In genomic region chr3:160224811-160225180, GRCh38 we compare ENCODE assay signal across 8 cellular contexts. TPM values are rescaled to one million over a fixed set of nuclear protein-coding genes. Genes with fewer than 3 reads are reported as not detected.
DNase-seq lines count a peak whose midpoint lies in the region; ATAC-seq and TF ChIP-seq lines count a peak whose summit lies in the region.

No MANE protein-coding gene starts in this region.

- H3K27me3 ChIP-seq in HUES6 (ENCODE audit: control insufficient read depth, insufficient read depth, low read length) (peaks cover 89% of the 10 kb centered on the region), colonic mucosa (peaks cover 17% of the 10 kb centered on the region)

- no peak for ATAC-seq in natural killer cell treated with Interleukin-12 subunit alpha and Interleukin-12 subunit beta and Interleukin-15 and Interleukin-18, amount 100 ng/mL, for 72 hours
- ATAC-seq in HG02970 (IDR thresholded peaks at IDR 0.05; ENCODE audit: low FRiP score, unreplicated experiment) (no peak), GM21529 (IDR thresholded peaks at IDR 0.05; ENCODE audit: unreplicated experiment) (no peak), HG02870 (IDR thresholded peaks at IDR 0.05; ENCODE audit: unreplicated experiment) (no peak)

- no peak for TF ChIP-seq CTCF in AG09309 (IDR thresholded peaks at IDR 0.05; ENCODE audit: control insufficient read depth, insufficient read depth, low read depth, low read length, missing control alignments)
- TF ChIP-seq CTCF in colonic mucosa (IDR thresholded peaks at IDR 0.05), result no peak

- H3K27me3 Mint-ChIP-seq in natural killer cell treated with Interleukin-12 subunit alpha and Interleukin-12 subunit beta and Interleukin-15 and Interleukin-18, amount 100 ng/mL, for 72 hours, result peaks cover 31 to 44% of the 10 kb centered on the region in 2 donors

- H3K4me3 ChIP-seq in AG09309 (ENCODE audit: control insufficient read depth, low read depth, low read length) (peak overlapping the region; percentile 45), HUES6 (ENCODE audit: low read depth, low read length) (peak overlapping the region; percentile 65), colonic mucosa (peak overlapping the region; percentile 64)

- H3K27ac Mint-ChIP-seq in natural killer cell treated with Interleukin-12 subunit alpha and Interleukin-12 subunit beta and Interleukin-15 and Interleukin-18, amount 100 ng/mL, for 72 hours, result no peak overlapping the region

- no peak overlapping the region for H3K27ac ChIP-seq in HUES6 (ENCODE audit: low read depth, low read length)
- H3K27ac ChIP-seq in colonic mucosa, result no peak overlapping the region

- intact Hi-C loops in colonic mucosa (cut with DNase I), result no loop called here

- peaks cover 9% of the 10 kb centered on the region for H3K4me1 ChIP-seq in HUES6 (ENCODE audit: control insufficient read depth, insufficient read depth, low read length)
- H3K4me1 ChIP-seq in colonic mucosa, result peaks cover 7% of the 10 kb centered on the region

- H3K9me3 ChIP-seq in HUES6 (ENCODE audit: control insufficient read depth, insufficient read depth, low read depth, low read length) (no peaks in the 10 kb centered on the region), colonic mucosa (no peaks in the 10 kb centered on the region)

- DNase-seq in AG09309 (ENCODE audit: low read depth) (no peak), colonic mucosa (no peak), dedifferentiated amniotic fluid mesenchymal stem cell (ENCODE audit: extremely low spot score) (no peak)
- no peak for DNase-seq in natural killer cell treated with Interleukin-12 subunit alpha and Interleukin-12 subunit beta and Interleukin-15 and Interleukin-18, amount 100 ng/mL, for 72 hours (ENCODE audit: low spot score)

- peak overlapping the region; percentile 77 for H3K4me3 Mint-ChIP-seq in natural killer cell treated with Interleukin-12 subunit alpha and Interleukin-12 subunit beta and Interleukin-15 and Interleukin-18, amount 100 ng/mL, for 72 hours

- H3K4me1 Mint-ChIP-seq in natural killer cell treated with Interleukin-12 subunit alpha and Interleukin-12 subunit beta and Interleukin-15 and Interleukin-18, amount 100 ng/mL, for 72 hours (ENCODE audit: low read depth in 2 of 2), result peaks cover 10 to 18% of the 10 kb centered on the region in 2 donors

- H3K9me3 Mint-ChIP-seq in natural killer cell treated with Interleukin-12 subunit alpha and Interleukin-12 subunit beta and Interleukin-15 and Interleukin-18, amount 100 ng/mL, for 72 hours, result no peaks in the 10 kb centered on the region

- H3K9ac ChIP-seq in HUES6 (ENCODE audit: low read length) (no peak overlapping the region), colonic mucosa (ENCODE audit: low read depth in 2 of 2, low read length in 2 of 2) (no peak overlapping the region)

- H3K36me3 ChIP-seq in HUES6 (ENCODE audit: control insufficient read depth, insufficient read depth, low read length) (no peaks in the 10 kb centered on the region), colonic mucosa (no peaks in the 10 kb centered on the region)

- no peaks in the 10 kb centered on the region for H3K36me3 Mint-ChIP-seq in natural killer cell treated with Interleukin-12 subunit alpha and Interleukin-12 subunit beta and Interleukin-15 and Interleukin-18, amount 100 ng/mL, for 72 hours

RNA-seq across cellular contexts. Expression of gene C3orf80, which starts 0.4 kb away (rescaled TPM):
- total RNA-seq in colonic mucosa, result 1 to 10 TPM in 1 of 2 donors, under 1 TPM in 1; 0.72 to 1.9 TPM
- total RNA-seq in natural killer cell treated with Interleukin-12 subunit alpha and Interleukin-12 subunit beta and Interleukin-15 and Interleukin-18, amount 100 ng/mL, for 72 hours, result not detected
